16 cellular contexts compared by ENCODE assay signal in genomic region chr2:7438855-7439254, GRCh38.
DNase-seq lines count a peak whose midpoint lies in the region; ATAC-seq and TF ChIP-seq lines count a peak whose summit lies in the region.
"Had no signal": no experiment of that assay in that cellular context is flagged by ENCODE, and none has a peak within 500 bp of the region (broad histone marks: within the 10 kb centered on the region; RNA-seq: fewer than 3 reads in every experiment).

No MANE protein-coding gene starts in this region.

- no peak overlapping the region for H3K9ac ChIP-seq in KMS-11

- H3K4me3 Mint-ChIP-seq in activated CD4-positive, alpha-beta T cell treated with anti-CD3 and anti-CD28 coated beads, Interleukin-2, amount 10 ng/mL, durations not matched to agents 7 days and 5 days: no peak overlapping the region
- peak overlapping the region; percentile 67 for H3K4me3 Mint-ChIP-seq in activated T-helper 17 cell treated with anti-CD3 and anti-CD28 coated beads, Interleukin-2, amount 50 U/mL, for 72 hours
- H3K4me3 Mint-ChIP-seq in natural killer cell treated with Interleukin-12 subunit alpha and Interleukin-12 subunit beta and Interleukin-15 and Interleukin-18, amount 100 ng/mL, for 72 hours: peak overlapping the region; percentile 88
- no peak overlapping the region for H3K4me3 Mint-ChIP-seq in Caco-2 (ENCODE audit: unreplicated experiment)
- H3K4me3 Mint-ChIP-seq: IgD-negative memory B cell had no signal

- H3K36me3 ChIP-seq in KMS-11 (ENCODE audit: insufficient read depth) (no peaks in the 10 kb centered on the region), Caco-2 (ENCODE audit: control insufficient read depth, insufficient read depth, low read length) (no peaks in the 10 kb centered on the region)

- CTCF ChIA-PET in activated CD4-positive, alpha-beta T cell treated with anti-CD3 and anti-CD28 coated beads, Interleukin-2, amount 10 ng/mL, durations not matched to agents 7 days and 5 days (lab: Charles Lee): no interaction called here
- CTCF ChIA-PET in Caco-2 (lab: Charles Lee): no interaction called here
- CTCF ChIA-PET in HEK293T (lab: Yijun Ruan, JAX): no interaction called here

- H3K4me1 ChIP-seq in KMS-11 (ENCODE audit: low read depth, poor library complexity, severe bottlenecking) (peaks cover 32% of the 10 kb centered on the region), Caco-2 (no peaks in the 10 kb centered on the region)

- DNase-seq in activated CD4-positive, alpha-beta T cell treated with anti-CD3 and anti-CD28 coated beads, Interleukin-2, amount 10 ng/mL, durations not matched to agents 7 days and 5 days: no peak
- no peak for DNase-seq in activated CD4-positive, alpha-beta T cell treated with anti-CD3 and anti-CD28 coated beads, Interleukin-2, amount 50 U/mL, for 1 hour
- DNase-seq in natural killer cell treated with Interleukin-12 subunit alpha and Interleukin-12 subunit beta and Interleukin-15 and Interleukin-18, amount 100 ng/mL, for 72 hours (ENCODE audit: low spot score): no peak
- DNase-seq in Caco-2 (no peak), HEK293T (ENCODE audit: extremely low spot score) (no peak), ACHN (no peak)
- DNase-seq: C1 segment of cervical spinal cord, DMS79 treated with DMSO at 0.1 percent for 48 hours, MV-4-11, NCI-H1436 treated with DMSO at 0.1 percent for 48 hours, NCI-H2081, NCI-H510A treated with DMSO at 0.1 percent for 48 hours had no signal

- BruUV-seq in Caco-2 (replicated peaks; lab: Mats Ljungman, UMichigan): no TSS peak

- peaks cover 43% of the 10 kb centered on the region for H3K36me3 Mint-ChIP-seq in activated CD4-positive, alpha-beta T cell treated with anti-CD3 and anti-CD28 coated beads, Interleukin-2, amount 10 ng/mL, durations not matched to agents 7 days and 5 days (ENCODE audit: low read depth)
- no peaks in the 10 kb centered on the region for H3K36me3 Mint-ChIP-seq in activated T-helper 17 cell treated with anti-CD3 and anti-CD28 coated beads, Interleukin-2, amount 50 U/mL, for 72 hours (ENCODE audit: low read depth)
- H3K36me3 Mint-ChIP-seq in natural killer cell treated with Interleukin-12 subunit alpha and Interleukin-12 subunit beta and Interleukin-15 and Interleukin-18, amount 100 ng/mL, for 72 hours: peaks cover 43% of the 10 kb centered on the region
- no peaks in the 10 kb centered on the region for H3K36me3 Mint-ChIP-seq in Caco-2 (ENCODE audit: insufficient read depth, unreplicated experiment)
- H3K36me3 Mint-ChIP-seq: IgD-negative memory B cell had no signal

- H3K4me1 Mint-ChIP-seq in activated CD4-positive, alpha-beta T cell treated with anti-CD3 and anti-CD28 coated beads, Interleukin-2, amount 10 ng/mL, durations not matched to agents 7 days and 5 days: peaks cover 44% of the 10 kb centered on the region
- peaks cover 12% of the 10 kb centered on the region for H3K4me1 Mint-ChIP-seq in activated T-helper 17 cell treated with anti-CD3 and anti-CD28 coated beads, Interleukin-2, amount 50 U/mL, for 72 hours
- peaks cover 85 to 92% of the 10 kb centered on the region in 2 donors for H3K4me1 Mint-ChIP-seq in natural killer cell treated with Interleukin-12 subunit alpha and Interleukin-12 subunit beta and Interleukin-15 and Interleukin-18, amount 100 ng/mL, for 72 hours (ENCODE audit: low read depth in 2 of 2)
- no peaks in the 10 kb centered on the region for H3K4me1 Mint-ChIP-seq in Caco-2 (ENCODE audit: low read depth, unreplicated experiment)
- H3K4me1 Mint-ChIP-seq: IgD-negative memory B cell had no signal

- H3K79me2 ChIP-seq in KMS-11 (ENCODE audit: insufficient read depth, low read depth): no peaks in the 10 kb centered on the region

- peak overlapping the region; percentile 38; the same call in 1 of the 2 replicates for H3K4me2 ChIP-seq in KMS-11

- H3K27me3 Mint-ChIP-seq in activated CD4-positive, alpha-beta T cell treated with anti-CD3 and anti-CD28 coated beads, Interleukin-2, amount 10 ng/mL, durations not matched to agents 7 days and 5 days: no peaks in the 10 kb centered on the region
- peaks cover 12% of the 10 kb centered on the region for H3K27me3 Mint-ChIP-seq in activated T-helper 17 cell treated with anti-CD3 and anti-CD28 coated beads, Interleukin-2, amount 50 U/mL, for 72 hours
- H3K27me3 Mint-ChIP-seq in natural killer cell treated with Interleukin-12 subunit alpha and Interleukin-12 subunit beta and Interleukin-15 and Interleukin-18, amount 100 ng/mL, for 72 hours: no peaks in the 10 kb centered on the region
- peaks cover 15% of the 10 kb centered on the region for H3K27me3 Mint-ChIP-seq in Caco-2 (ENCODE audit: insufficient read depth, unreplicated experiment)

- H2AFZ ChIP-seq in KMS-11 (ENCODE audit: low read depth): no peak overlapping the region

- H3K9me3 Mint-ChIP-seq in activated CD4-positive, alpha-beta T cell treated with anti-CD3 and anti-CD28 coated beads, Interleukin-2, amount 10 ng/mL, durations not matched to agents 7 days and 5 days: peaks cover 44% of the 10 kb centered on the region
- H3K9me3 Mint-ChIP-seq in activated T-helper 17 cell treated with anti-CD3 and anti-CD28 coated beads, Interleukin-2, amount 50 U/mL, for 72 hours: peaks cover 6% of the 10 kb centered on the region
- peaks cover 7% of the 10 kb centered on the region for H3K9me3 Mint-ChIP-seq in natural killer cell treated with Interleukin-12 subunit alpha and Interleukin-12 subunit beta and Interleukin-15 and Interleukin-18, amount 100 ng/mL, for 72 hours
- peaks cover 6% of the 10 kb centered on the region for H3K9me3 Mint-ChIP-seq in Caco-2 (ENCODE audit: unreplicated experiment)

- POLR2A ChIA-PET in activated CD4-positive, alpha-beta T cell treated with anti-CD3 and anti-CD28 coated beads, Interleukin-2, amount 10 ng/mL, durations not matched to agents 7 days and 5 days (lab: Charles Lee): no interaction called here
- POLR2A ChIA-PET in Caco-2 (lab: Charles Lee): no interaction called here
- POLR2A ChIA-PET in HEK293T (lab: Yijun Ruan, JAX): no interaction called here

- in situ Hi-C loops in ACHN (cut with HindIII; ENCODE audit: low pct_ligation_motif_present, low pct_unique_long_range_greater_than_20kb, low sequenced_read_pairs): no loop called here

- H4K20me1 ChIP-seq in KMS-11 (ENCODE audit: insufficient read depth): no peaks in the 10 kb centered on the region

- no peak for ATAC-seq in activated T-helper 17 cell treated with anti-CD3 and anti-CD28 coated beads, Interleukin-2, amount 50 U/mL, for 72 hours (replicated peaks)
- peak; percentile 51 to 59 for ATAC-seq in natural killer cell treated with Interleukin-12 subunit alpha and Interleukin-12 subunit beta and Interleukin-15 and Interleukin-18, amount 100 ng/mL, for 72 hours
- ATAC-seq: Panc1 had no signal

- TF ChIP-seq CTCF in KMS-11 (conservative IDR thresholded peaks at IDR 0.05; ENCODE audit: low read depth, low read length): no peak
- no peak for TF ChIP-seq CTCF in Caco-2 (IDR thresholded peaks at IDR 0.05; ENCODE audit: insufficient read depth in 1 of 2, low read depth in 1 of 2, low read length in 1 of 2, severe bottlenecking in 1 of 2, unreplicated experiment in 1 of 2)

- H3K27me3 ChIP-seq in KMS-11 (ENCODE audit: insufficient read depth, low read depth) (no peaks in the 10 kb centered on the region), Caco-2 (replicated peaks; ENCODE audit: control insufficient read depth, insufficient read depth, low read length) (no peaks in the 10 kb centered on the region; the same call in 1 of the 2 replicates)

- H3K27ac Mint-ChIP-seq in activated CD4-positive, alpha-beta T cell treated with anti-CD3 and anti-CD28 coated beads, Interleukin-2, amount 10 ng/mL, durations not matched to agents 7 days and 5 days: peak overlapping the region; percentile 46
- H3K27ac Mint-ChIP-seq in activated T-helper 17 cell treated with anti-CD3 and anti-CD28 coated beads, Interleukin-2, amount 50 U/mL, for 72 hours: no peak overlapping the region
- peak overlapping the region; percentile 98 for H3K27ac Mint-ChIP-seq in natural killer cell treated with Interleukin-12 subunit alpha and Interleukin-12 subunit beta and Interleukin-15 and Interleukin-18, amount 100 ng/mL, for 72 hours
- H3K27ac Mint-ChIP-seq in Caco-2 (ENCODE audit: unreplicated experiment): no peak overlapping the region

- no peaks in the 10 kb centered on the region for H3K9me3 ChIP-seq in Caco-2

- H3K27ac ChIP-seq in KMS-11: no peak overlapping the region

- H3K4me3 ChIP-seq in KMS-11 (IDR thresholded peaks at IDR 0.05; ENCODE audit: insufficient read depth, low read depth, low read length) (no peak overlapping the region), Caco-2 (ENCODE audit: low read depth, low read length) (no peak overlapping the region)

- intact Hi-C loops in Caco-2 (cut with micrococcal nuclease; ENCODE audit: unreplicated experiment): no loop called here

TF ChIP-seq in HEK293T, 16 proteins besides CTCF, POLR2A, EP300 and RAD21:
- TF ChIP-seq FOXK2 (IDR thresholded peaks at IDR 0.05) (no peak), ZNF384 (IDR thresholded peaks at IDR 0.05) (no peak), SUZ12 (IDR thresholded peaks at IDR 0.05) (no peak), BHLHE40 (IDR thresholded peaks at IDR 0.05; ENCODE audit: borderline replicate concordance) (no peak), CTBP1 (IDR thresholded peaks at IDR 0.05; ENCODE audit: borderline replicate concordance) (no peak)

Comparison
In these comparisons a context has a peak if more than half of its experiments do, and no peak if none do; other contexts are left out.
1. H3K27ac Mint-ChIP-seq: peak in activated CD4-positive, alpha-beta T cell treated with anti-CD3 and anti-CD28 coated beads, Interleukin-2, amount 10 ng/mL, durations not matched to agents 7 days and 5 days (single experiment) and natural killer cell treated with Interleukin-12 subunit alpha and Interleukin-12 subunit beta and Interleukin-15 and Interleukin-18, amount 100 ng/mL, for 72 hours (2 of 2); none in activated T-helper 17 cell treated with anti-CD3 and anti-CD28 coated beads, Interleukin-2, amount 50 U/mL, for 72 hours (single experiment) and Caco-2 (single experiment).
2. H3K4me3 Mint-ChIP-seq: peak in activated T-helper 17 cell treated with anti-CD3 and anti-CD28 coated beads, Interleukin-2, amount 50 U/mL, for 72 hours (single experiment) and natural killer cell treated with Interleukin-12 subunit alpha and Interleukin-12 subunit beta and Interleukin-15 and Interleukin-18, amount 100 ng/mL, for 72 hours (single experiment); none in activated CD4-positive, alpha-beta T cell treated with anti-CD3 and anti-CD28 coated beads, Interleukin-2, amount 10 ng/mL, durations not matched to agents 7 days and 5 days (single experiment) and Caco-2 (single experiment).